1 cellular context compared by ENCODE assay signal in the genomic region with DNA sequence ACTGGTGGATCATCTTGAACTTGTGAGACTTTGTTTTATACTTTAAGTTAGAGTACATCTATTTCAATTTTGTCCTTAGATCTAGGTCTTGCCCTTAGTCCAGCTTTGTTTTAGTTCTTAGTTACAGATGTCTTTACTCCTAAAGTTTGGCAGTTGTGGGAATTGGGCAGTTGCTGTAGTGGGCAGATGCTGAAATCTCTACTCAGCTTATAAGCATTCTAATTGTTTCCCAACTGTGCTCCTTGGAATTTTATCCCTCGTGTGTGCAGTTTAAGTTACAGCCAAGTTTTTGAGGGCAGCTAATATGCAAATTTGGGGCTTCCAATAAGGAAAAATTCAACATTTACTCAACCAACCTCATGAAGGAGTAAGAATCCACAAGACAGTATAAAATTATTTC.
TF ChIP-seq lines count a peak whose summit lies in the region.

No MANE protein-coding gene starts in this region.

TF ChIP-seq in IMR-90, 13 proteins besides CTCF, POLR2A, EP300 and RAD21:
- TF ChIP-seq MAFK (IDR thresholded peaks at IDR 0.05; ENCODE audit: low read depth, low read length) (no peak), BHLHE40 (IDR thresholded peaks at IDR 0.05; ENCODE audit: low read depth, low read length) (no peak; the same call in 1 of the 2 replicates), MXI1 (IDR thresholded peaks at IDR 0.05; ENCODE audit: borderline replicate concordance, low read depth, low read length) (no peak), FOS (IDR thresholded peaks at IDR 0.05; ENCODE audit: low read depth, low read length) (no peak), RCOR1 (IDR thresholded peaks at IDR 0.05; ENCODE audit: insufficient replicate concordance, low read length) (no peak), RFX5 (IDR thresholded peaks at IDR 0.05; ENCODE audit: low read depth, low read length) (no peak), NFE2L2 (IDR thresholded peaks at IDR 0.05; ENCODE audit: low read depth, low read length) (no peak), CEBPB (IDR thresholded peaks at IDR 0.05; ENCODE audit: low read depth, low read length) (no peak), MAZ (IDR thresholded peaks at IDR 0.05; ENCODE audit: borderline replicate concordance, low read depth, low read length) (no peak), SMC3 (IDR thresholded peaks at IDR 0.05; ENCODE audit: low read depth, low read length) (no peak), USF2 (IDR thresholded peaks at IDR 0.05; ENCODE audit: low read depth, low read length) (no peak), CHD1 (IDR thresholded peaks at IDR 0.05; ENCODE audit: low read depth, low read length) (no peak)
- TF ChIP-seq, protein P1, sequence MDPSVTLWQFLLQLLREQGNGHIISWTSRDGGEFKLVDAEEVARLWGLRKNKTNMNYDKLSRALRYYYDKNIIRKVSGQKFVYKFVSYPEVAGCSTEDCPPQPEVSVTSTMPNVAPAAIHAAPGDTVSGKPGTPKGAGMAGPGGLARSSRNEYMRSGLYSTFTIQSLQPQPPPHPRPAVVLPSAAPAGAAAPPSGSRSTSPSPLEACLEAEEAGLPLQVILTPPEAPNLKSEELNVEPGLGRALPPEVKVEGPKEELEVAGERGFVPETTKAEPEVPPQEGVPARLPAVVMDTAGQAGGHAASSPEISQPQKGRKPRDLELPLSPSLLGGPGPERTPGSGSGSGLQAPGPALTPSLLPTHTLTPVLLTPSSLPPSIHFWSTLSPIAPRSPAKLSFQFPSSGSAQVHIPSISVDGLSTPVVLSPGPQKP (IDR thresholded peaks at IDR 0.05; ENCODE audit: borderline replicate concordance, low read depth, low read length) = no peak
